In genomic region chr22:38755911-38756532, GRCh38 we compare ENCODE assay signal across 1 cellular context.
A peak's percentile ranks its signal among the peaks of the same experiment; 100 is the strongest.
TF ChIP-seq lines count a peak whose summit lies in the region.

Gene SUN2 (minus strand): TSS chr22:38755998. CDS start chr22:38752628, 3,370 bp downstream.

TF ChIP-seq in K562, 482 proteins besides CTCF, POLR2A, EP300 and RAD21 (continued from another document and continues in another):
- no peak for TF ChIP-seq E2F5 (CRISPR knock-in tag; IDR thresholded peaks at IDR 0.05)
- no peak for TF ChIP-seq PREB (CRISPR knock-in tag; IDR thresholded peaks at IDR 0.05)
- TF ChIP-seq SMC3 (conservative IDR thresholded peaks at IDR 0.05; ENCODE audit: insufficient read depth, low read depth, low read length), result no peak
- TF ChIP-seq ZSCAN32 (CRISPR knock-in tag; IDR thresholded peaks at IDR 0.05), result no peak
- peak; percentile 78 for TF ChIP-seq POLR2G (IDR thresholded peaks at IDR 0.05; ENCODE audit: low read depth, low read length)
- TF ChIP-seq KLF13 (tag; IDR thresholded peaks at IDR 0.05; ENCODE audit: borderline replicate concordance, low read depth), result no peak
- TF ChIP-seq ARHGAP35 (IDR thresholded peaks at IDR 0.05; ENCODE audit: partially characterized antibody), result no peak
- no peak for TF ChIP-seq HDAC6 (IDR thresholded peaks at IDR 0.05; ENCODE audit: low read depth, low read length)
- no peak for TF ChIP-seq COPS2 (conservative IDR thresholded peaks at IDR 0.05)
- no peak for TF ChIP-seq SMARCA4 (IDR thresholded peaks at IDR 0.05)
- no peak for TF ChIP-seq TFAM (CRISPR knock-in tag; conservative IDR thresholded peaks at IDR 0.05)
- no peak for TF ChIP-seq RCOR1 (IDR thresholded peaks at IDR 0.05; ENCODE audit: borderline replicate concordance in 1 of 2, low read depth in 2 of 2, low read length in 2 of 2)
- no peak for TF ChIP-seq ZNF282 (CRISPR knock-in tag; IDR thresholded peaks at IDR 0.05)
- TF ChIP-seq EP400 (IDR thresholded peaks at IDR 0.05), result no peak
- TF ChIP-seq CTCFL (IDR thresholded peaks at IDR 0.05; ENCODE audit: borderline replicate concordance, insufficient read depth, low read depth, low read length, poor library complexity, severe bottlenecking), result no peak
- peak; percentile 45 for TF ChIP-seq TBP (optimal IDR thresholded peaks at IDR 0.05; ENCODE audit: low read depth, low read length)
- no peak for TF ChIP-seq SRF (CRISPR knock-in tag; IDR thresholded peaks at IDR 0.05)
- no peak for TF ChIP-seq ZNF589 (CRISPR knock-in tag; IDR thresholded peaks at IDR 0.05; ENCODE audit: low read depth)
- TF ChIP-seq CTBP1 (IDR thresholded peaks at IDR 0.05; ENCODE audit: borderline replicate concordance), result peak; percentile 21; the same call in 1 of the 2 replicates
- TF ChIP-seq PHB2 (IDR thresholded peaks at IDR 0.05; ENCODE audit: low read depth), result no peak
- no peak for TF ChIP-seq HEY1 (CRISPR knock-in tag; IDR thresholded peaks at IDR 0.05; ENCODE audit: borderline replicate concordance)
- no peak for TF ChIP-seq SPI1 (IDR thresholded peaks at IDR 0.05; ENCODE audit: borderline replicate concordance, low read depth, low read length)
- TF ChIP-seq FOXP1 (CRISPR knock-in tag; IDR thresholded peaks at IDR 0.05), result peak; percentile 59; the same call in 1 of the 2 replicates
- TF ChIP-seq TEAD1 (CRISPR knock-in tag; IDR thresholded peaks at IDR 0.05), result 0 out of 4 replicates have a peak, but pooled peaks of 1 of the 2 experiments have one; percentile 31
- TF ChIP-seq LARP7 (IDR thresholded peaks at IDR 0.05), result no peak
- no peak for TF ChIP-seq GATA2 (CRISPR knock-in tag; IDR thresholded peaks at IDR 0.05)
- no peak for TF ChIP-seq ZSCAN29 (IDR thresholded peaks at IDR 0.05)
- no peak for TF ChIP-seq PHTF2 (CRISPR knock-in tag; IDR thresholded peaks at IDR 0.05)
- no peak for TF ChIP-seq PTTG1 (tag; IDR thresholded peaks at IDR 0.05; ENCODE audit: low read depth)
- peak; percentile 31 for TF ChIP-seq CCNT2 (IDR thresholded peaks at IDR 0.05; ENCODE audit: borderline replicate concordance, extremely low read depth, insufficient read length, low read depth, low read length)
- TF ChIP-seq FOXA1 (IDR thresholded peaks at IDR 0.05; ENCODE audit: borderline replicate concordance), result no peak
- no peak for TF ChIP-seq XRCC3 (IDR thresholded peaks at IDR 0.05)
- TF ChIP-seq TBL1XR1 (IDR thresholded peaks at IDR 0.05; ENCODE audit: low read length in 2 of 2), result no peak
- no peak for TF ChIP-seq E2F4 (CRISPR knock-in tag; IDR thresholded peaks at IDR 0.05; ENCODE audit: low read depth)
- TF ChIP-seq FOXK2 (conservative IDR thresholded peaks at IDR 0.05 in 1 of 2, IDR thresholded peaks at IDR 0.05 in 1 of 2; ENCODE audit: low read depth in 2 of 2), result no peak
- no peak for TF ChIP-seq STAT6 (CRISPR knock-in tag; IDR thresholded peaks at IDR 0.05)
- TF ChIP-seq NR0B1 (IDR thresholded peaks at IDR 0.05; ENCODE audit: partially characterized antibody), result no peak
- no peak for TF ChIP-seq DIDO1 (tag; IDR thresholded peaks at IDR 0.05; ENCODE audit: low read depth)
- TF ChIP-seq POLR3A (IDR thresholded peaks at IDR 0.05; ENCODE audit: borderline replicate concordance, extremely low read depth, insufficient read depth, insufficient read length), result no peak
- TF ChIP-seq MYNN (IDR thresholded peaks at IDR 0.05), result no peak
- no peak for TF ChIP-seq MYNN (CRISPR knock-in tag; IDR thresholded peaks at IDR 0.05)
- TF ChIP-seq PKNOX1 (IDR thresholded peaks at IDR 0.05), result peak; percentile 97
- no peak for TF ChIP-seq HMG20B (CRISPR knock-in tag; IDR thresholded peaks at IDR 0.05)
- TF ChIP-seq ZKSCAN1 (IDR thresholded peaks at IDR 0.05; ENCODE audit: low read depth, low read length), result no peak
- no peak for TF ChIP-seq ARID3A (IDR thresholded peaks at IDR 0.05; ENCODE audit: borderline replicate concordance, low read depth, low read length)
- no peak for TF ChIP-seq HDGF (IDR thresholded peaks at IDR 0.05)
- TF ChIP-seq SP2 (IDR thresholded peaks at IDR 0.05; ENCODE audit: extremely low read depth, low read depth, low read length, poor library complexity, severe bottlenecking), result peak; percentile 56
- TF ChIP-seq ZBTB8A (IDR thresholded peaks at IDR 0.05; ENCODE audit: partially characterized antibody), result no peak
- TF ChIP-seq E2F6 (IDR thresholded peaks at IDR 0.05; ENCODE audit: borderline replicate concordance in 1 of 2, extremely low read depth in 1 of 2, insufficient read depth in 1 of 2, insufficient read length in 1 of 2, low read depth in 1 of 2, low read length in 1 of 2, poor library complexity in 1 of 2, severe bottlenecking in 1 of 2), result peak in 1 of 2 experiments; percentile 27
- TF ChIP-seq GABPB2 (CRISPR knock-in tag; conservative IDR thresholded peaks at IDR 0.05), result no peak
- no peak for TF ChIP-seq BCLAF1 (IDR thresholded peaks at IDR 0.05; ENCODE audit: borderline replicate concordance in 1 of 2, control insufficient read depth in 1 of 2, low read depth in 2 of 2, low read length in 1 of 2)
- TF ChIP-seq STAT5B (CRISPR knock-in tag; IDR thresholded peaks at IDR 0.05), result no peak
- no peak for TF ChIP-seq ZC3H11A (IDR thresholded peaks at IDR 0.05; ENCODE audit: low read depth, low read length)
- TF ChIP-seq RBM39 (optimal IDR thresholded peaks at IDR 0.05; ENCODE audit: low read depth, low read length), result no peak
- TF ChIP-seq ESRRA (IDR thresholded peaks at IDR 0.05; ENCODE audit: borderline replicate concordance, low read depth), result no peak
